8 cellular contexts compared by ENCODE assay signal in the genomic region with DNA sequence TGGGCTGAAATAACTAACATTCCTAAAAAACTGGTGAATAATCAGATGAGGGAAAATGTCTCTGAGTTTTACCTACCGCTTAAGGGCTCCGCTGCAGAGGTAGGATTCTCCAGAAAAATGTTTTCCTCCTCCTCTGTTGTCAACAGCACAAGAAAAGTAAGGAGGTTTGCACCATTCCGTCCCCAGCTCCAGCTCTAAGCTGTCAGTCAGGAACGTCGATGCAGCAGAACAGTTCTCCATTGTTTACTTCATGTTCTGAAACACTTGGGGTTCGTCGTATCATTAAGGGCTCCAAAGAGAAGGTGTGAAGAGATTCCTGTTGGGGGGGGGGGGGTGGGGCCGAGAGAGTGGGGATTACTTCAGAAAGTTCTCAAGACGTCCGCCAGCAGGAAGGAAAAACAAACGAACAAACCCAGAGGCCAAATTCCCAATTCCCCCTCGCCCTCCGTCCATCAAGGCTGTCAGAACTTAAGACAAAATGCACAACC. TPM values are rescaled to one million over a fixed set of nuclear protein-coding genes. Genes with fewer than 3 reads are reported as not detected.
DNase-seq lines count a peak whose midpoint lies in the region; ATAC-seq, FAIRE-seq and TF ChIP-seq lines count a peak whose summit lies in the region.

No MANE protein-coding gene starts in this region.

- peaks cover 3% of the 10 kb centered on the region for H3K27me3 Mint-ChIP-seq in activated naive CD8-positive, alpha-beta T cell treated with anti-CD3 and anti-CD28 coated beads, Interleukin-2, amount 10 ng/mL, durations not matched to agents 7 days and 5 days

- H3K27me3 ChIP-seq in HUES6 (ENCODE audit: control insufficient read depth, insufficient read depth, low read length) (no peaks in the 10 kb centered on the region), stomach smooth muscle (ENCODE audit: control insufficient read depth in 1 of 2, insufficient read depth in 2 of 2, low read length in 2 of 2) (no peaks in the 10 kb centered on the region)

- POLR2A ChIA-PET in activated naive CD8-positive, alpha-beta T cell treated with anti-CD3 and anti-CD28 coated beads, Interleukin-2, amount 10 ng/mL, durations not matched to agents 7 days and 5 days (lab: Charles Lee): no interaction called here

- H3K9me3 Mint-ChIP-seq in activated naive CD8-positive, alpha-beta T cell treated with anti-CD3 and anti-CD28 coated beads, Interleukin-2, amount 10 ng/mL, durations not matched to agents 7 days and 5 days: no peaks in the 10 kb centered on the region

- peaks cover 5% of the 10 kb centered on the region; the same call in 1 of the 2 replicates for H3K4me1 ChIP-seq in HUES6 (ENCODE audit: control insufficient read depth, insufficient read depth, low read length)
- peaks cover 2% of the 10 kb centered on the region for H3K4me1 ChIP-seq in stomach smooth muscle (ENCODE audit: control insufficient read depth, insufficient read depth, low read length)

- DNase-seq in GM19239 (ENCODE audit: insufficient read length, low spot score) (no peak), iris pigment epithelial cell (ENCODE audit: low read depth) (peak; percentile 23), SKM-1 (lab: John Stamatoyannopoulos, UW; ENCODE audit: unreplicated experiment) (no peak), NCI-H510A (lab: John Stamatoyannopoulos, UW) (no peak)
- DNase-seq in activated naive CD8-positive, alpha-beta T cell treated with anti-CD3 and anti-CD28 coated beads, Interleukin-2, amount 10 ng/mL, durations not matched to agents 7 days and 5 days: no peak

- peak overlapping the region; percentile 88 for H3K27ac Mint-ChIP-seq in activated naive CD8-positive, alpha-beta T cell treated with anti-CD3 and anti-CD28 coated beads, Interleukin-2, amount 10 ng/mL, durations not matched to agents 7 days and 5 days

- H3K9me3 ChIP-seq in HUES6 (ENCODE audit: control insufficient read depth, insufficient read depth, low read depth, low read length) (no peaks in the 10 kb centered on the region), stomach smooth muscle (ENCODE audit: control insufficient read depth in 2 of 2, low read length in 2 of 2) (no peaks in the 10 kb centered on the region)

- H3K4me3 Mint-ChIP-seq in activated naive CD8-positive, alpha-beta T cell treated with anti-CD3 and anti-CD28 coated beads, Interleukin-2, amount 10 ng/mL, durations not matched to agents 7 days and 5 days: peak overlapping the region; percentile 93

- peak; percentile 40 for FAIRE-seq in GM19239 (lab: Jason Lieb, UNC)

- H3K9ac ChIP-seq in HUES6 (ENCODE audit: low read length): peak overlapping the region; percentile 98
- H3K9ac ChIP-seq in stomach smooth muscle (ENCODE audit: low read length in 2 of 2): peak overlapping the region; percentile 80 to 83

- H3K36me3 ChIP-seq in HUES6 (ENCODE audit: control insufficient read depth, insufficient read depth, low read length): peaks cover 30% of the 10 kb centered on the region
- peaks cover 0 to 3% of the 10 kb centered on the region in 2 donors for H3K36me3 ChIP-seq in stomach smooth muscle (ENCODE audit: control insufficient read depth in 2 of 2, insufficient read depth in 2 of 2, low read length in 2 of 2)

- H3K4me1 Mint-ChIP-seq in activated naive CD8-positive, alpha-beta T cell treated with anti-CD3 and anti-CD28 coated beads, Interleukin-2, amount 10 ng/mL, durations not matched to agents 7 days and 5 days: peaks cover 20% of the 10 kb centered on the region

- ATAC-seq in activated naive CD8-positive, alpha-beta T cell treated with anti-CD3 and anti-CD28 coated beads, Interleukin-2, amount 10 ng/mL, durations not matched to agents 7 days and 5 days (ENCODE audit: low read depth): no peak

- H3K4me3 ChIP-seq in HUES6 (ENCODE audit: low read depth, low read length) (peak overlapping the region; percentile 92), stomach smooth muscle (ENCODE audit: low read length in 2 of 2) (peak overlapping the region; percentile 72 to 91)

- no peak for TF ChIP-seq CTCF in C4-2B (conservative IDR thresholded peaks at IDR 0.05)

- peaks cover 27% of the 10 kb centered on the region for H3K36me3 Mint-ChIP-seq in activated naive CD8-positive, alpha-beta T cell treated with anti-CD3 and anti-CD28 coated beads, Interleukin-2, amount 10 ng/mL, durations not matched to agents 7 days and 5 days

- peak overlapping the region; percentile 78 for H3K27ac ChIP-seq in C4-2B
- peak overlapping the region; percentile 89; the same call in 1 of the 2 replicates for H3K27ac ChIP-seq in HUES6 (ENCODE audit: low read depth, low read length)
- H3K27ac ChIP-seq in stomach smooth muscle (ENCODE audit: low read length): no peak overlapping the region

RNA-seq across cellular contexts. Expression of gene MMS22L, which starts 0.7 kb away (rescaled TPM):
- total RNA-seq in activated naive CD8-positive, alpha-beta T cell treated with anti-CD3 and anti-CD28 coated beads, Interleukin-2, amount 10 ng/mL, durations not matched to agents 7 days and 5 days: 10 to 100 TPM; 34.5 to 38.3 TPM
